ENCODE assay signal across 8 cellular contexts in the genomic region with DNA sequence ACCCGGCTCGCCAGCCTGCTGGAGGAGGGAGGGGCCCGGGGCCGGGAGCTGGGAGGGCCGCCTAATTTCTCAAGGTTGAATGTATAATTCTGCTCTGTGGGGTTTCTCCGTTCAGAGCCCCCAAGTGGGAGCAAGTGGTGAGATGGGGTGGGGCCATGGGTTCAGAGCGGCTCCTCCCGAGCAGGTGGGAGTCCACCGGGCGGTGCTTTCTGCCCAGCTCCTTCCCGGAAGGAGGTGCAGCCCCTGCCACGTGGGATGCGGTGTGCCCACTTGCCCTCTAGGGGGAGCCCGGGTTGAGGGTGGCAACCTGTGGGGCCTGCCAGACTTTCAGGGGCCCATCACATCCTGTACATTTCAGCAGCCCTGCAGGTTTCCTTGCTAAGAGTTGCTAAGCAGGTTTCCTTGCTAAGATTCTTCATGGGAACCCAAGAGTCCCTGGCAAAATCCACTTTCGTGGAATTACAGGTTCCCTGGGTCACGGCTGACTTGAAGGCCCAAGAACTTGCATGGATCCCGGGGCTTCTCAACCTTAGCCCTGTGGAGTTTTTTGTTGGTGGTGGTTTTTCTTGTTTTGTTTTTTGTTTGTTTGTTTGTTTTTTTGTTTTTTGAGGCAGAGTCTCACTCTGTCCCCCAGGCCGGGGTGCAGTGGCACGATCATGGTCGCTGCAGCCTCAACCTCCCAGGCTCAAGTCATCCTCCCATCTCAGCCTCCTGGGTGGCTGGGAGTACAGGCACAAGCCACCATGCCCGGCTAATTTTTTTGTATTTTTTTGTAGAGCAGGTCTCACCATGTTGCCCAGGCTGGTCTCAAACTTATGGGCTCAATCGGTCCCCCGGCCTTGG.
DNase-seq lines count a peak whose midpoint lies in the region; ATAC-seq and TF ChIP-seq lines count a peak whose summit lies in the region.

No MANE protein-coding gene starts in this region.

- H3K4me1 Mint-ChIP-seq in CD14-positive monocyte: peaks cover 7% of the 10 kb centered on the region
- H3K4me1 Mint-ChIP-seq in activated T-helper 17 cell treated with anti-CD3 and anti-CD28 coated beads, Interleukin-2, amount 50 U/mL, for 72 hours: no peaks in the 10 kb centered on the region

- no peaks in the 10 kb centered on the region for H3K4me1 ChIP-seq in cardiac muscle cell (ENCODE audit: low read depth)

- H3K27me3 Mint-ChIP-seq in CD14-positive monocyte (ENCODE audit: low read depth in 3 of 3): peaks cover 0 to 7% (median 6%) of the 10 kb centered on the region in 3 donors
- no peaks in the 10 kb centered on the region for H3K27me3 Mint-ChIP-seq in activated T-helper 17 cell treated with anti-CD3 and anti-CD28 coated beads, Interleukin-2, amount 50 U/mL, for 72 hours

- no peak overlapping the region for H3K27ac ChIP-seq in cardiac muscle cell

- peak overlapping the region; percentile 69 to 78 for H3K4me3 Mint-ChIP-seq in CD14-positive monocyte
- H3K4me3 Mint-ChIP-seq in activated T-helper 17 cell treated with anti-CD3 and anti-CD28 coated beads, Interleukin-2, amount 50 U/mL, for 72 hours: no peak overlapping the region

- no peak overlapping the region for H3K27ac Mint-ChIP-seq in CD14-positive monocyte
- no peak overlapping the region for H3K27ac Mint-ChIP-seq in activated T-helper 17 cell treated with anti-CD3 and anti-CD28 coated beads, Interleukin-2, amount 50 U/mL, for 72 hours

- peaks cover 4 to 18% (median 12%) of the 10 kb centered on the region in 7 donors for H3K9me3 Mint-ChIP-seq in CD14-positive monocyte
- no peaks in the 10 kb centered on the region for H3K9me3 Mint-ChIP-seq in activated T-helper 17 cell treated with anti-CD3 and anti-CD28 coated beads, Interleukin-2, amount 50 U/mL, for 72 hours

- DNase-seq in CD14-positive monocyte (ENCODE audit: low spot score): peak; percentile 70
- DNase-seq in HFF-Myc (ENCODE audit: extremely low read depth, low read depth): no peak
- peak; percentile 68 to 81 for DNase-seq in SHP77 (lab: John Stamatoyannopoulos, UW)
- peak; percentile 31 to 47 for DNase-seq in cardiac muscle cell (ENCODE audit: low read depth in 1 of 2, low spot score in 1 of 2)
- peak; percentile 69 for DNase-seq in stimulated activated CD4-positive, alpha-beta T cell treated with anti-CD3 and anti-CD28 coated beads, Interleukin-12 subunit alpha, Interleukin-12 subunit beta, amount 100 ng/mL, for 4 hours

- no peaks in the 10 kb centered on the region for H3K36me3 ChIP-seq in cardiac muscle cell

- TF ChIP-seq CTCF in CD14-positive monocyte (IDR thresholded peaks at IDR 0.05) (peak; percentile 83), HFF-Myc (IDR thresholded peaks at IDR 0.05; ENCODE audit: low read depth, low read length, missing control alignments) (peak; percentile 78), cardiac muscle cell (IDR thresholded peaks at IDR 0.05; ENCODE audit: low read depth, low read length) (peak; percentile 57)

- no peaks in the 10 kb centered on the region for H3K9me3 ChIP-seq in cardiac muscle cell (ENCODE audit: low read depth)

- ATAC-seq in activated T-helper 17 cell treated with anti-CD3 and anti-CD28 coated beads, Interleukin-2, amount 50 U/mL, for 72 hours (replicated peaks): peak; percentile 57
- no peak for ATAC-seq in GM21619 (IDR thresholded peaks at IDR 0.05; ENCODE audit: unreplicated experiment)
- no peak for ATAC-seq in HG02973 (IDR thresholded peaks at IDR 0.05; ENCODE audit: unreplicated experiment)

- H3K27me3 ChIP-seq in cardiac muscle cell: no peaks in the 10 kb centered on the region

- no peaks in the 10 kb centered on the region for H3K36me3 Mint-ChIP-seq in CD14-positive monocyte
- H3K36me3 Mint-ChIP-seq in activated T-helper 17 cell treated with anti-CD3 and anti-CD28 coated beads, Interleukin-2, amount 50 U/mL, for 72 hours (ENCODE audit: low read depth): no peaks in the 10 kb centered on the region

- intact Hi-C loops in CD14-positive monocyte (cut with micrococcal nuclease): loop anchor here (5.0 kb wide), 1 partner anchor 196 kb away; the partner anchor contains the start of gene GSE1 (in 2 of the 2)

- no peak overlapping the region for H3K4me3 ChIP-seq in HFF-Myc (replicated peaks; ENCODE audit: low read depth, low read length)
- H3K4me3 ChIP-seq in cardiac muscle cell: no peak overlapping the region
